14 cellular contexts compared by ENCODE assay signal in the genomic region with DNA sequence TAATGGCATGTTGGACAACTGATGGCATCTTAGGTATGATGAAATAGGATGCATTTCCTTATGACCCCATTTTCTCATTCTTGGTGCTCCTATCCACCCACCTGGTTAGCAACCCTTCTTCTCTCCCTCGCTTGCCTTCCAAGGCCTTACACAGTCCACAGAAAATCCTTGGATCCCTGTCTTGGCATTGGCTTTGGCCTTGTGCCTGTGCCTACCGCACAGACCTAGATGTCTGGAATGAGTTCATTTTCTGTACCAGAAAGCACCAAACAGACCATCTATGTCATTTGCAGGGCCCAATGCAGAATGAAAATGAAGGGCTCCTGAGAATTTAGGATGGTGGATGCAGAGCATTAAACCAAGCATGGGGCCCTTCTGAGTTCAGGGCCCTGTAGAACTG.
A peak's percentile ranks its signal among the peaks of the same experiment; 100 is the strongest.
DNase-seq lines count a peak whose midpoint lies in the region; ATAC-seq lines count a peak whose summit lies in the region.
"Had no signal": no experiment of that assay in that cellular context is flagged by ENCODE, and none has a peak within 500 bp of the region (broad histone marks: within the 10 kb centered on the region; RNA-seq: fewer than 3 reads in every experiment).

No MANE protein-coding gene starts in this region.

- no peak for ATAC-seq in HG02763 (IDR thresholded peaks at IDR 0.05; ENCODE audit: unreplicated experiment)
- ATAC-seq: CD8-positive, alpha-beta T cell; GM12878 had no signal

- in situ Hi-C loops in G401 (cut with HindIII; ENCODE audit: low sequenced_read_pairs), result no loop called here

- DNase-seq in G401 (ENCODE audit: low spot score) (peak; percentile 78), cerebellar cortex (ENCODE audit: low spot score) (peak; percentile 73), epidermal melanocyte (ENCODE audit: insufficient read length, low spot score) (no peak), NCI-H2171 treated with DMSO at 0.1 percent for 48 hours (lab: John Stamatoyannopoulos, UW) (no peak)
- DNase-seq: 8988T; AML-193; Caco-2; Calu3; CD4-positive, alpha-beta T cell; CD8-positive, alpha-beta T cell; DMS79 treated with DMSO at 0.1 percent for 48 hours; GDM1 had no signal

Comparison
In these comparisons a context has a peak if more than half of its experiments do, and no peak if none do; other contexts are left out.
1. DNase-seq: peak in G401 (single experiment) and cerebellar cortex (single experiment); none in epidermal melanocyte (single experiment) and NCI-H2171 treated with DMSO at 0.1 percent for 48 hours (single experiment).